In the genomic region with DNA sequence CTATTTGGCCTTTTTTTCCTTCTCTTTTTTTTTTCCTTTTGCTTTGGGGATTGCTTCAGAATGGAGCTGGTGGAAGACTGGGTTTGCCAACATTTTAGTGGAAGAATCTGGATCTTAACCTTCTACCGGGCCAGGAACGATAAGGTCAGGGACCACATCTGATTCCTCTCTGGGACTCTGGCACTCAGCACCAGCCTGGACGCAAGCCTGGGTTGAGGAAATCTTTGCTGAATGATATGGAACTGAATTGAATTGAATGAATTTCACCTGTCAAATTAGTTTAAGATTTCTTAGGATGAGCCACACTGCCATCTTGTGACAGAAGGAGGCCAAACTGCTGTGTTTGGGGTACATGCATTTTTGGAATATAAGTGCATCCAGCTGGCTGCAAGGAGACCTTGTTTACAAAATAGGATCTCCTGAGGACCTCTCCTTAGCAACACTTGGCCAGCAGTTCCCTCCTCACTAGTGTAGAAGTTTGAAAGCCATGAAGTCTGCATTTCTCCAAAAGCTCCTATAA, we compare ENCODE assay signal across 8 cellular contexts. TPM values are rescaled to one million over a fixed set of nuclear protein-coding genes. Genes with fewer than 3 reads are reported as not detected.
DNase-seq lines count a peak whose midpoint lies in the region; ATAC-seq and TF ChIP-seq lines count a peak whose summit lies in the region.

No MANE protein-coding gene starts in this region.

- ATAC-seq in GM19023 (IDR thresholded peaks at IDR 0.05; ENCODE audit: unreplicated experiment): no peak

- H3K4me1 ChIP-seq in OCI-LY3 (ENCODE audit: low read length): peaks cover 8% of the 10 kb centered on the region

- no peaks in the 10 kb centered on the region for H3K79me2 ChIP-seq in OCI-LY3 (ENCODE audit: low read length)

- H3K4me3 ChIP-seq in OCI-LY3 (ENCODE audit: low read length) (no peak overlapping the region), fibroblast of the aortic adventitia (ENCODE audit: low read depth, low read length) (no peak overlapping the region)

- no peak overlapping the region for H3K9ac ChIP-seq in OCI-LY3 (ENCODE audit: low read length)

- DNase-seq in AG09319 (ENCODE audit: extremely low read depth, low read depth): no peak
- DNase-seq in EL: peak; percentile 19
- peak; percentile 23 for DNase-seq in fibroblast of the aortic adventitia (ENCODE audit: low read depth)
- DNase-seq in effector CD8-positive, alpha-beta T cell (lab: John Stamatoyannopoulos, UW): no peak
- no peak for DNase-seq in activated T-cell treated with anti-CD3 and anti-CD28 coated beads, Interleukin-2, amount 50 U/mL, for 1 hour
- DNase-seq in activated CD4-positive, CD25-positive, alpha-beta regulatory T cell treated with anti-CD3 and anti-CD28 coated beads, Interleukin-2, amount 50 U/mL, for 72 hours: no peak

- no peaks in the 10 kb centered on the region for H3K9me3 ChIP-seq in OCI-LY3 (ENCODE audit: insufficient read depth, low read length)

- TF ChIP-seq CTCF in AG09319 (IDR thresholded peaks at IDR 0.05; ENCODE audit: low read depth, low read length) (peak; percentile 29), OCI-LY3 (IDR thresholded peaks at IDR 0.05; ENCODE audit: low read depth, low read length) (peak; percentile 85), fibroblast of the aortic adventitia (IDR thresholded peaks at IDR 0.05; ENCODE audit: insufficient read depth, low read length) (peak; percentile 46)

- H3K27me3 ChIP-seq in OCI-LY3 (ENCODE audit: low read depth, low read length): 0 out of 2 replicates have a peak, but pooled peaks cover 11% of the 10 kb centered on the region

- H2AFZ ChIP-seq in OCI-LY3 (ENCODE audit: low read depth, low read length): no peak overlapping the region

- H3K27ac ChIP-seq in OCI-LY3 (ENCODE audit: low read length): no peak overlapping the region

- H3K36me3 ChIP-seq in OCI-LY3 (replicated peaks; ENCODE audit: low read depth, low read length): no peaks in the 10 kb centered on the region

- H3K4me2 ChIP-seq in OCI-LY3 (ENCODE audit: low read length): no peak overlapping the region

- H4K20me1 ChIP-seq in OCI-LY3 (ENCODE audit: insufficient read depth, low read length): no peaks in the 10 kb centered on the region

RNA-seq across cellular contexts. Expression of gene TPBGL, which starts 30.4 kb away (rescaled TPM):
- 0.08 TPM in 1 of 2 replicates, not detected in the other for total RNA-seq in fibroblast of the aortic adventitia (ENCODE audit: low replicate concordance)

Comparison
In these comparisons a context has a peak if more than half of its experiments do, and no peak if none do; other contexts are left out.
1. DNase-seq: peak in EL (single experiment) and fibroblast of the aortic adventitia (single experiment); none in AG09319 (single experiment), effector CD8-positive, alpha-beta T cell (single experiment), activated T-cell treated with anti-CD3 and anti-CD28 coated beads, Interleukin-2, amount 50 U/mL, for 1 hour (single experiment) and activated CD4-positive, CD25-positive, alpha-beta regulatory T cell treated with anti-CD3 and anti-CD28 coated beads, Interleukin-2, amount 50 U/mL, for 72 hours (single experiment).
2. CTCF ChIP-seq: peak in every context shown above with its lines; median percentile 85 in OCI-LY3; 46 in fibroblast of the aortic adventitia; 29 in AG09319.